Comparison of ENCODE assay signal across 1 cellular context in genomic region chr3:59265566-59265965, GRCh38.
TF ChIP-seq lines count a peak whose summit lies in the region.

No MANE protein-coding gene starts in this region.

TF ChIP-seq in IMR-90, 13 proteins besides CTCF, POLR2A, EP300 and RAD21 (continued from another document):
- TF ChIP-seq RCOR1 (IDR thresholded peaks at IDR 0.05; ENCODE audit: insufficient replicate concordance, low read length) (no peak), CEBPB (IDR thresholded peaks at IDR 0.05; ENCODE audit: low read depth, low read length) (no peak), BHLHE40 (IDR thresholded peaks at IDR 0.05; ENCODE audit: low read depth, low read length) (no peak), NFE2L2 (IDR thresholded peaks at IDR 0.05; ENCODE audit: low read depth, low read length) (no peak), SMC3 (IDR thresholded peaks at IDR 0.05; ENCODE audit: low read depth, low read length) (no peak), CHD1 (IDR thresholded peaks at IDR 0.05; ENCODE audit: low read depth, low read length) (no peak), ELK1 (IDR thresholded peaks at IDR 0.05; ENCODE audit: borderline replicate concordance, low read depth, low read length) (no peak), RFX5 (IDR thresholded peaks at IDR 0.05; ENCODE audit: low read depth, low read length) (no peak), MXI1 (IDR thresholded peaks at IDR 0.05; ENCODE audit: borderline replicate concordance, low read depth, low read length) (no peak), USF2 (IDR thresholded peaks at IDR 0.05; ENCODE audit: low read depth, low read length) (no peak)
TF ChIP-seq in IMR-90: peak in this region for 0.
